In genomic region chr2:61423714-61424113, GRCh38 we compare ENCODE assay signal across 16 cellular contexts. TPM values are rescaled to one million over a fixed set of nuclear protein-coding genes. Genes with fewer than 3 reads are reported as not detected.
DNase-seq lines count a peak whose midpoint lies in the region; ATAC-seq and TF ChIP-seq lines count a peak whose summit lies in the region.
"Had no signal": no experiment of that assay in that cellular context is flagged by ENCODE, and none has a peak within 500 bp of the region (broad histone marks: within the 10 kb centered on the region; RNA-seq: fewer than 3 reads in every experiment).

No MANE protein-coding gene starts in this region.

- CTCF ChIA-PET in CD8-positive, alpha-beta T cell (lab: Charles Lee), result no interaction called here
- CTCF ChIA-PET in OCI-LY7 (lab: Charles Lee; ENCODE audit: unreplicated experiment), result no interaction called here

- ATAC-seq in CD8-positive, alpha-beta T cell, result no peak
- ATAC-seq: natural killer cell had no signal

- no peak overlapping the region for H3K4me3 ChIP-seq in CD8-positive, alpha-beta T cell (ENCODE audit: low read depth, low read length)
- peak overlapping the region; percentile 57 for H3K4me3 ChIP-seq in OCI-LY7 (ENCODE audit: low read depth, low read length, poor library complexity, severe bottlenecking)
- H3K4me3 ChIP-seq: dorsolateral prefrontal cortex, tibial artery had no signal

- peaks cover 7% of the 10 kb centered on the region for H3K36me3 Mint-ChIP-seq in CD8-positive, alpha-beta T cell
- H3K36me3 Mint-ChIP-seq in nephron progenitor cell (ENCODE audit: low read depth), result peaks cover 15% of the 10 kb centered on the region
- no peaks in the 10 kb centered on the region for H3K36me3 Mint-ChIP-seq in osteocyte (ENCODE audit: unreplicated experiment)
- H3K36me3 Mint-ChIP-seq: natural killer cell had no signal

- no TSS peak for BruUV-seq in OCI-LY7 (replicated peaks; lab: Mats Ljungman, UMichigan)

- no peaks in the 10 kb centered on the region for H3K9me2 ChIP-seq in OCI-LY7 (ENCODE audit: insufficient read depth, low read length)

- H3K4me2 ChIP-seq in OCI-LY7 (ENCODE audit: low read length), result peak overlapping the region; percentile 80

- no peak overlapping the region for H3K27ac ChIP-seq in CD8-positive, alpha-beta T cell (ENCODE audit: low read depth, low read length)
- peak overlapping the region; percentile 98 for H3K27ac ChIP-seq in OCI-LY7 (ENCODE audit: low read depth, low read length, poor library complexity, severe bottlenecking)
- H3K27ac ChIP-seq: tibial artery had no signal

- no peaks in the 10 kb centered on the region for H3K9me3 ChIP-seq in CD8-positive, alpha-beta T cell (ENCODE audit: low read length)
- H3K9me3 ChIP-seq in OCI-LY7 (ENCODE audit: low read length), result no peaks in the 10 kb centered on the region; the same call in 1 of the 2 replicates
- H3K9me3 ChIP-seq: tibial artery had no signal

- H3K27me3 ChIP-seq in CD8-positive, alpha-beta T cell (ENCODE audit: insufficient read depth, low read length), result no peaks in the 10 kb centered on the region
- H3K27me3 ChIP-seq: dorsolateral prefrontal cortex, tibial artery had no signal

- peak overlapping the region; percentile 72 for H3K27ac Mint-ChIP-seq in CD8-positive, alpha-beta T cell
- H3K27ac Mint-ChIP-seq in nephron progenitor cell (peak overlapping the region; percentile 25), osteocyte (ENCODE audit: unreplicated experiment) (no peak overlapping the region)

- intact Hi-C loops in CD8-positive, alpha-beta T cell (cut with DNase I, micrococcal nuclease), result loop anchor here in 1 of 2 experiments (10.0 kb wide), 1 partner anchor 211 kb away; no protein-coding TSS in a partner anchor
- intact Hi-C loops in OCI-LY7 (cut with micrococcal nuclease; ENCODE audit: unreplicated experiment), result loop anchor here (1.0 to 10.0 kb wide), 2 partner anchors 115 to 539 kb away; partner anchors contain the start of genes REL and XPO1

- peaks cover 94% of the 10 kb centered on the region for H3K79me2 ChIP-seq in OCI-LY7 (ENCODE audit: insufficient read depth, low read depth, low read length)

- 0 out of 2 replicates have a peak, but pooled peaks cover 6% of the 10 kb centered on the region for H4K20me1 ChIP-seq in OCI-LY7 (ENCODE audit: insufficient read depth, low read length)

- no peak for DNase-seq in CD8-positive, alpha-beta T cell
- no peak for DNase-seq in OCI-LY7 (ENCODE audit: low spot score)
- DNase-seq in dermis blood vessel endothelial cell, result peak; percentile 65
- no peak for DNase-seq in nephron progenitor cell
- no peak for DNase-seq in SIG-M5 treated with dmso at 0.1 percent for 504 hours (lab: John Stamatoyannopoulos, UW; ENCODE audit: unreplicated experiment)
- DNase-seq in COLO668 (lab: John Stamatoyannopoulos, UW; ENCODE audit: unreplicated experiment), result no peak
- no peak for DNase-seq in osteocyte (ENCODE audit: extremely low spot score, unreplicated experiment)
- DNase-seq in islet precursor cell, result no peak
- DNase-seq: activated gamma-delta T cell treated with Interleukin-2 at 50 U/mL for 16 hours; dorsolateral prefrontal cortex; H9; natural killer cell; NCI-H1105 treated with DMSO at 0.1 percent for 48 hours; NCI-H345; stimulated activated CD8-positive, alpha-beta memory T cell treated with anti-CD3 and anti-CD28 coated beads, Interleukin-4, amount 100 ng/mL, for 48 hours; tibial artery had no signal

- POLR2A ChIA-PET in CD8-positive, alpha-beta T cell (lab: Charles Lee), result no interaction called here
- POLR2A ChIA-PET in OCI-LY7 (lab: Charles Lee), result interaction anchor here (0.8 to 1.2 kb wide), 2 partner anchors 15 to 18 kb away, joined by 3 to 6 read pairs; no protein-coding TSS in a partner anchor

- peaks cover 65% of the 10 kb centered on the region for H3K4me1 ChIP-seq in CD8-positive, alpha-beta T cell (ENCODE audit: insufficient read depth, low read length)
- peaks cover 98% of the 10 kb centered on the region for H3K4me1 ChIP-seq in OCI-LY7 (ENCODE audit: insufficient read depth, low read length, poor library complexity, severe bottlenecking)

- H3K36me3 ChIP-seq in CD8-positive, alpha-beta T cell (ENCODE audit: insufficient read depth, low read length), result no peaks in the 10 kb centered on the region
- H3K36me3 ChIP-seq in OCI-LY7 (ENCODE audit: insufficient read depth, low read length), result peaks cover 47% of the 10 kb centered on the region
- H3K36me3 ChIP-seq: tibial artery had no signal

- H2AFZ ChIP-seq in OCI-LY7 (ENCODE audit: low read length), result no peak overlapping the region

- no peak overlapping the region for H3K4me3 Mint-ChIP-seq in CD8-positive, alpha-beta T cell
- no peak overlapping the region for H3K4me3 Mint-ChIP-seq in nephron progenitor cell
- H3K4me3 Mint-ChIP-seq in osteocyte (ENCODE audit: unreplicated experiment), result no peak overlapping the region
- H3K4me3 Mint-ChIP-seq: H9, natural killer cell had no signal

- no peaks in the 10 kb centered on the region for H3K27me3 Mint-ChIP-seq in CD8-positive, alpha-beta T cell (ENCODE audit: low read depth)
- no peaks in the 10 kb centered on the region for H3K27me3 Mint-ChIP-seq in nephron progenitor cell (ENCODE audit: low read depth, poor library complexity)
- no peaks in the 10 kb centered on the region for H3K27me3 Mint-ChIP-seq in osteocyte (ENCODE audit: unreplicated experiment)

- H3K4me1 Mint-ChIP-seq in CD8-positive, alpha-beta T cell (ENCODE audit: low read depth), result peaks cover 81% of the 10 kb centered on the region
- H3K4me1 Mint-ChIP-seq in nephron progenitor cell, result peaks cover 11% of the 10 kb centered on the region
- peaks cover 23% of the 10 kb centered on the region for H3K4me1 Mint-ChIP-seq in osteocyte (ENCODE audit: unreplicated experiment)

- H3K9me3 Mint-ChIP-seq in CD8-positive, alpha-beta T cell, result no peaks in the 10 kb centered on the region
- H3K9me3 Mint-ChIP-seq in nephron progenitor cell, result peaks cover 3% of the 10 kb centered on the region
- no peaks in the 10 kb centered on the region for H3K9me3 Mint-ChIP-seq in osteocyte (ENCODE audit: unreplicated experiment)
- H3K9me3 Mint-ChIP-seq: H9, natural killer cell had no signal

- no peak for TF ChIP-seq CTCF in CD8-positive, alpha-beta T cell (IDR thresholded peaks at IDR 0.05)
- TF ChIP-seq CTCF in OCI-LY7 (conservative IDR thresholded peaks at IDR 0.05; ENCODE audit: low read length) (no peak), nephron progenitor cell (IDR thresholded peaks at IDR 0.05) (no peak), osteocyte (IDR thresholded peaks at IDR 0.05) (no peak)

RNA-seq across cellular contexts. Expression of gene USP34, which starts 47.2 kb away (rescaled TPM):
- total RNA-seq in CD8-positive, alpha-beta T cell, result 100 to 1,000 TPM in 1 of 2 experiments, 10 to 100 TPM in 1; 99.6 to 103 TPM
- 147 and 192 TPM in 2 replicates for total RNA-seq in OCI-LY7 (2014; rRNA removed; shearing (Covaris generic))
- total RNA-seq in OCI-LY7 (2022), result 340 and 344 TPM in 2 replicates
- total RNA-seq in dermis blood vessel endothelial cell, result 123 and 165 TPM in 2 replicates
- 111 and 114 TPM in 2 replicates for total RNA-seq in osteocyte
